8 cellular contexts compared by ENCODE assay signal in genomic region chr1:85258536-85259117, GRCh38. TPM values are rescaled to one million over a fixed set of nuclear protein-coding genes. Genes with fewer than 3 reads are reported as not detected.
A peak's percentile ranks its signal among the peaks of the same experiment; 100 is the strongest.
DNase-seq lines count a peak whose midpoint lies in the region; ATAC-seq, FAIRE-seq and TF ChIP-seq lines count a peak whose summit lies in the region.

No MANE protein-coding gene starts in this region.

- TF ChIP-seq CTCF in OCI-LY3 (IDR thresholded peaks at IDR 0.05; ENCODE audit: low read depth, low read length) (no peak), endothelial cell of umbilical vein (IDR thresholded peaks at IDR 0.05; ENCODE audit: extremely low read depth in 1 of 2, insufficient read depth in 1 of 2, low read depth in 1 of 2, low read length in 2 of 2) (no peak), neutrophil (IDR thresholded peaks at IDR 0.05) (no peak)

- H2AFZ ChIP-seq in OCI-LY3 (ENCODE audit: low read depth, low read length): no peak overlapping the region
- no peak overlapping the region for H2AFZ ChIP-seq in endothelial cell of umbilical vein (ENCODE audit: low read depth, low read length)

- dilution Hi-C loops in endothelial cell of umbilical vein (cut with MboI; ENCODE audit: extremely low pct_ligation_motif_present, low sequenced_read_pairs): no loop called here

- no peaks in the 10 kb centered on the region for H3K9me3 ChIP-seq in CD8-positive, alpha-beta memory T cell (ENCODE audit: low read length)
- H3K9me3 ChIP-seq in OCI-LY3 (ENCODE audit: insufficient read depth, low read length): no peaks in the 10 kb centered on the region
- H3K9me3 ChIP-seq in endothelial cell of umbilical vein (replicated peaks; ENCODE audit: control insufficient read depth, insufficient read depth, low read length): no peaks in the 10 kb centered on the region
- H3K9me3 ChIP-seq in neutrophil: no peaks in the 10 kb centered on the region

- H4K20me1 ChIP-seq in OCI-LY3 (ENCODE audit: insufficient read depth, low read length) (peaks cover 6% of the 10 kb centered on the region), endothelial cell of umbilical vein (replicated peaks; ENCODE audit: control insufficient read depth, extremely low read depth, insufficient read depth, low read length) (no peaks in the 10 kb centered on the region)

- H3K4me1 Mint-ChIP-seq in CD8-positive, alpha-beta memory T cell: peaks cover 37 to 57% (median 53%) of the 10 kb centered on the region in 3 donors

- intact Hi-C loops in endothelial cell of umbilical vein (cut with micrococcal nuclease): loop anchor here (1.0 kb wide), 5 partner anchors 17 to 313 kb away; partner anchors contain the start of gene SYDE2

- CTCF ChIA-PET in CD8-positive, alpha-beta memory T cell (lab: Charles Lee): interaction anchor here (0.6 to 7.7 kb wide), 28 partner anchors 8 to 323 kb away, joined by 3 to 114 read pairs (median 4); partner anchors contain the start of genes BCL10 and SYDE2
- CTCF ChIA-PET in endothelial cell of umbilical vein (lab: Charles Lee): interaction anchor here (0.6 to 15.6 kb wide), 18 partner anchors 10 to 450 kb away, joined by 3 to 520 read pairs (median 5); partner anchors contain the start of genes BCL10 and ZNHIT6

- H3K4me2 ChIP-seq in OCI-LY3 (ENCODE audit: low read length) (peak overlapping the region; percentile 89), endothelial cell of umbilical vein (ENCODE audit: insufficient read depth, low read length) (peak overlapping the region; percentile 94)

- no peaks in the 10 kb centered on the region for H3K27me3 ChIP-seq in CD8-positive, alpha-beta memory T cell (ENCODE audit: insufficient read depth, low read length, poor library complexity, severe bottlenecking)
- H3K27me3 ChIP-seq in OCI-LY3 (ENCODE audit: low read depth, low read length) (no peaks in the 10 kb centered on the region), endothelial cell of umbilical vein (ENCODE audit: control insufficient read depth in 2 of 2, insufficient read depth in 2 of 2, low read length in 2 of 2) (no peaks in the 10 kb centered on the region), neutrophil (no peaks in the 10 kb centered on the region)

- ATAC-seq in GM18519 (IDR thresholded peaks at IDR 0.05; ENCODE audit: low FRiP score, unreplicated experiment): no peak
- no peak for ATAC-seq in HG03045 (IDR thresholded peaks at IDR 0.05; ENCODE audit: unreplicated experiment)

- DNase-seq in CD8-positive, alpha-beta memory T cell: no peak
- DNase-seq in endothelial cell of umbilical vein (ENCODE audit: low read depth, low spot score) (peak; percentile 20), SW 1271 (lab: John Stamatoyannopoulos, UW) (no peak), NCI-H1048 (lab: John Stamatoyannopoulos, UW) (no peak)

- FAIRE-seq in endothelial cell of umbilical vein (lab: Jason Lieb, UNC): no peak

- H3K27me3 Mint-ChIP-seq in CD8-positive, alpha-beta memory T cell: no peaks in the 10 kb centered on the region

- H3K27ac Mint-ChIP-seq in CD8-positive, alpha-beta memory T cell: peak overlapping the region; percentile 73 to 99 (median 97)

- BruUV-seq in endothelial cell of umbilical vein (replicated peaks; lab: Mats Ljungman, UMichigan): TSS peak; percentile 35

- TF ChIP-seq POLR2A in endothelial cell of umbilical vein (IDR thresholded peaks at IDR 0.05; ENCODE audit: low read depth, low read length): no peak

- peak overlapping the region; percentile 90 for H3K4me3 ChIP-seq in CD8-positive, alpha-beta memory T cell (ENCODE audit: low read length)
- peak overlapping the region; percentile 95 for H3K4me3 ChIP-seq in OCI-LY3 (ENCODE audit: low read length)
- H3K4me3 ChIP-seq in endothelial cell of umbilical vein (replicated peaks in 1 of 3; ENCODE audit: insufficient read depth in 1 of 3, low read depth in 1 of 3, low read length in 3 of 3): peak overlapping the region; percentile 77 to 90 (median 82)
- peak overlapping the region; percentile 90 to 96 for H3K4me3 ChIP-seq in neutrophil (ENCODE audit: low read depth in 1 of 2, low read length in 1 of 2)

- peaks cover 4 to 43% (median 18%) of the 10 kb centered on the region in 3 donors for H3K36me3 Mint-ChIP-seq in CD8-positive, alpha-beta memory T cell

- no peaks in the 10 kb centered on the region for H3K9me3 Mint-ChIP-seq in CD8-positive, alpha-beta memory T cell

- H3K79me2 ChIP-seq in OCI-LY3 (ENCODE audit: low read length) (peaks cover 27% of the 10 kb centered on the region), endothelial cell of umbilical vein (ENCODE audit: control insufficient read depth, insufficient read depth, low read length) (peaks cover 28% of the 10 kb centered on the region)

- H3K4me3 Mint-ChIP-seq in CD8-positive, alpha-beta memory T cell: peak overlapping the region; percentile 97 to 100 (median 98)

- H3K9ac ChIP-seq in OCI-LY3 (ENCODE audit: low read length) (peak overlapping the region; percentile 79), endothelial cell of umbilical vein (replicated peaks; ENCODE audit: extremely low read depth, insufficient read depth, low read length) (peak overlapping the region; percentile 92)

- H3K27ac ChIP-seq in CD8-positive, alpha-beta memory T cell (ENCODE audit: low read depth, low read length): peak overlapping the region; percentile 85
- H3K27ac ChIP-seq in OCI-LY3 (ENCODE audit: low read length): no peak overlapping the region
- H3K27ac ChIP-seq in endothelial cell of umbilical vein (ENCODE audit: insufficient read depth, low read depth, low read length): peak overlapping the region; percentile 82
- peak overlapping the region; percentile 84 for H3K27ac ChIP-seq in neutrophil

- peaks cover 10% of the 10 kb centered on the region for H3K36me3 ChIP-seq in CD8-positive, alpha-beta memory T cell (ENCODE audit: insufficient read depth, low read length)
- H3K36me3 ChIP-seq in OCI-LY3 (replicated peaks; ENCODE audit: low read depth, low read length): peaks cover 31% of the 10 kb centered on the region
- H3K36me3 ChIP-seq in endothelial cell of umbilical vein (ENCODE audit: control insufficient read depth in 2 of 2, extremely low read depth in 1 of 2, insufficient read depth in 2 of 2, low read length in 2 of 2): peaks cover 4 to 16% of the 10 kb centered on the region in 2 experiments
- H3K36me3 ChIP-seq in neutrophil: peaks cover 43% of the 10 kb centered on the region

- H3K9me1 ChIP-seq in endothelial cell of umbilical vein (replicated peaks; ENCODE audit: control insufficient read depth, extremely low read depth, insufficient read depth, low read length): no peaks in the 10 kb centered on the region

- H3K4me1 ChIP-seq in CD8-positive, alpha-beta memory T cell (ENCODE audit: insufficient read depth, low read length): peaks cover 31% of the 10 kb centered on the region
- H3K4me1 ChIP-seq in OCI-LY3 (ENCODE audit: low read length) (peaks cover 13% of the 10 kb centered on the region), endothelial cell of umbilical vein (ENCODE audit: control insufficient read depth, extremely low read depth, insufficient read depth, low read length) (peaks cover 24% of the 10 kb centered on the region), neutrophil (ENCODE audit: control insufficient read depth in 1 of 2, insufficient read depth in 1 of 2, low read depth in 1 of 2, low read length in 1 of 2) (peaks cover 16 to 18% of the 10 kb centered on the region in 2 experiments)

- POLR2A ChIA-PET in CD8-positive, alpha-beta memory T cell (lab: Charles Lee): interaction anchor here (0.6 to 3.7 kb wide), 7 partner anchors 17 to 314 kb away, joined by 3 to 42 read pairs (median 6); partner anchors contain the start of genes BCL10 and SYDE2
- POLR2A ChIA-PET in endothelial cell of umbilical vein (lab: Charles Lee): interaction anchor here (1.1 kb wide), 2 partner anchors 314 to 322 kb away, joined by 3 to 4 read pairs; no protein-coding TSS in a partner anchor

TF ChIP-seq in endothelial cell of umbilical vein, 7 proteins besides CTCF, POLR2A, EP300 and RAD21 (continues in another document):
- TF ChIP-seq POLR2AphosphoS5 (IDR thresholded peaks at IDR 0.05; ENCODE audit: insufficient read depth, low read depth, low read length) (no peak), FOS (IDR thresholded peaks at IDR 0.05; ENCODE audit: borderline replicate concordance, insufficient read depth, low read length) (no peak)

RNA-seq across cellular contexts. Expression of gene C1orf52, which starts 0.8 kb away (rescaled TPM):
- total RNA-seq in CD8-positive, alpha-beta memory T cell: 10 to 100 TPM; 27.7 to 29.3 TPM
- 22.1 TPM for polyA plus RNA-seq in CD8-positive, alpha-beta memory T cell
- 26.7 and 29.1 TPM in 2 replicates for total RNA-seq in endothelial cell of umbilical vein
- 22.7 and 23.1 TPM in 2 replicates for polyA plus RNA-seq in endothelial cell of umbilical vein
- polyA plus RNA-seq in endothelial cell of umbilical vein (2011; cell fraction: cytosol; rRNA removed): 16.6 and 24.4 TPM in 2 replicates
- 36.8 and 37.9 TPM in 2 replicates for polyA plus RNA-seq in endothelial cell of umbilical vein (2011; cell fraction: nucleus; rRNA removed)
- polyA plus RNA-seq in endothelial cell of umbilical vein (2012): 24.0 and 26.5 TPM in 2 replicates
- polyA minus RNA-seq in endothelial cell of umbilical vein: 14.5 and 16.4 TPM in 2 replicates
- 9.8 TPM for polyA minus RNA-seq in endothelial cell of umbilical vein (2011; cell fraction: cytosol; rRNA and poly(A)+ RNA removed)
- 25.7 and 39.7 TPM in 2 replicates for polyA minus RNA-seq in endothelial cell of umbilical vein (2011; cell fraction: nucleus; rRNA and poly(A)+ RNA removed)

RNA-seq across cellular contexts. Expression of gene BCL10, which starts 17.8 kb away (rescaled TPM):
- total RNA-seq in CD8-positive, alpha-beta memory T cell: 10 to 100 TPM; 21.9 to 27.1 TPM
- 21.6 TPM for polyA plus RNA-seq in CD8-positive, alpha-beta memory T cell
- total RNA-seq in endothelial cell of umbilical vein: 74.5 and 78.6 TPM in 2 replicates
- polyA plus RNA-seq in endothelial cell of umbilical vein: 16.1 and 21.5 TPM in 2 replicates
- polyA plus RNA-seq in endothelial cell of umbilical vein (2011; cell fraction: cytosol; rRNA removed): 19.8 and 20.6 TPM in 2 replicates
- polyA plus RNA-seq in endothelial cell of umbilical vein (2011; cell fraction: nucleus; rRNA removed): 20.5 and 20.7 TPM in 2 replicates
- polyA plus RNA-seq in endothelial cell of umbilical vein (2012): 34.1 and 55.5 TPM in 2 replicates
- polyA minus RNA-seq in endothelial cell of umbilical vein: 34.3 and 40.4 TPM in 2 replicates
- polyA minus RNA-seq in endothelial cell of umbilical vein (2011; cell fraction: cytosol; rRNA and poly(A)+ RNA removed): 9.3 TPM
- polyA minus RNA-seq in endothelial cell of umbilical vein (2011; cell fraction: nucleus; rRNA and poly(A)+ RNA removed): 62.3 and 75.3 TPM in 2 replicates

RNA-seq across cellular contexts. Expression of gene SYDE2, which starts 57.8 kb away (rescaled TPM):
- total RNA-seq in CD8-positive, alpha-beta memory T cell: 1 to 10 TPM; 2.8 to 3.3 TPM
- 1.7 TPM for polyA plus RNA-seq in CD8-positive, alpha-beta memory T cell
- total RNA-seq in endothelial cell of umbilical vein: 2.9 and 3.1 TPM in 2 replicates
- polyA plus RNA-seq in endothelial cell of umbilical vein: 0.41 and 0.52 TPM in 2 replicates
- 0.59 and 0.69 TPM in 2 replicates for polyA plus RNA-seq in endothelial cell of umbilical vein (2011; cell fraction: cytosol; rRNA removed)
- polyA plus RNA-seq in endothelial cell of umbilical vein (2011; cell fraction: nucleus; rRNA removed): 0.97 and 1.2 TPM in 2 replicates
- polyA plus RNA-seq in endothelial cell of umbilical vein (2012): 0.72 and 0.82 TPM in 2 replicates
- 2.9 and 3.5 TPM in 2 replicates for polyA minus RNA-seq in endothelial cell of umbilical vein
- 2.7 TPM for polyA minus RNA-seq in endothelial cell of umbilical vein (2011; cell fraction: cytosol; rRNA and poly(A)+ RNA removed)
- polyA minus RNA-seq in endothelial cell of umbilical vein (2011; cell fraction: nucleus; rRNA and poly(A)+ RNA removed): 3.0 and 4.4 TPM in 2 replicates
